ENCODE assay signal across 1 cellular context in genomic region chr10:100878291-100878910, GRCh38.
TF ChIP-seq lines count a peak whose summit lies in the region.

No MANE protein-coding gene starts in this region.

TF ChIP-seq in HepG2, 621 proteins besides CTCF, POLR2A, EP300 and RAD21 (continued from another document and continues in another):
- TF ChIP-seq, protein P1, sequence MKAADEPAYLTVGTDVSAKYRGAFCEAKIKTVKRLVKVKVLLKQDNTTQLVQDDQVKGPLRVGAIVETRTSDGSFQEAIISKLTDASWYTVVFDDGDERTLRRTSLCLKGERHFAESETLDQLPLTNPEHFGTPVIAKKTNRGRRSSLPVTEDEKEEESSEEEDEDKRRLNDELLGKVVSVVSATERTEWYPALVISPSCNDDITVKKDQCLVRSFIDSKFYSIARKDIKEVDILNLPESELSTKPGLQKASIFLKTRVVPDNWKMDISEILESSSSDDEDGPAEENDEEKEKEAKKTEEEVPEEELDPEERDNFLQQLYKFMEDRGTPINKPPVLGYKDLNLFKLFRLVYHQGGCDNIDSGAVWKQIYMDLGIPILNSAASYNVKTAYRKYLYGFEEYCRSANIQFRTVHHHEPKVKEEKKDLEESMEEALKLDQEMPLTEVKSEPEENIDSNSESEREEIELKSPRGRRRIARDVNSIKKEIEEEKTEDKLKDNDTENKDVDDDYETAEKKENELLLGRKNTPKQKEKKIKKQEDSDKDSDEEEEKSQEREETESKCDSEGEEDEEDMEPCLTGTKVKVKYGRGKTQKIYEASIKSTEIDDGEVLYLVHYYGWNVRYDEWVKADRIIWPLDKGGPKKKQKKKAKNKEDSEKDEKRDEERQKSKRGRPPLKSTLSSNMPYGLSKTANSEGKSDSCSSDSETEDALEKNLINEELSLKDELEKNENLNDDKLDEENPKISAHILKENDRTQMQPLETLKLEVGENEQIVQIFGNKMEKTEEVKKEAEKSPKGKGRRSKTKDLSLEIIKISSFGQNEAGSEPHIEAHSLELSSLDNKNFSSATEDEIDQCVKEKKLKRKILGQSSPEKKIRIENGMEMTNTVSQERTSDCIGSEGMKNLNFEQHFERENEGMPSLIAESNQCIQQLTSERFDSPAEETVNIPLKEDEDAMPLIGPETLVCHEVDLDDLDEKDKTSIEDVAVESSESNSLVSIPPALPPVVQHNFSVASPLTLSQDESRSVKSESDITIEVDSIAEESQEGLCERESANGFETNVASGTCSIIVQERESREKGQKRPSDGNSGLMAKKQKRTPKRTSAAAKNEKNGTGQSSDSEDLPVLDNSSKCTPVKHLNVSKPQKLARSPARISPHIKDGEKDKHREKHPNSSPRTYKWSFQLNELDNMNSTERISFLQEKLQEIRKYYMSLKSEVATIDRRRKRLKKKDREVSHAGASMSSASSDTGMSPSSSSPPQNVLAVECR (CRISPR knock-in tag; IDR thresholded peaks at IDR 0.05; ENCODE audit: borderline replicate concordance): no peak
- no peak for TF ChIP-seq KAT2B (IDR thresholded peaks at IDR 0.05; ENCODE audit: borderline replicate concordance, low read depth, low read length)
- TF ChIP-seq AGO2 (optimal IDR thresholded peaks at IDR 0.05; ENCODE audit: low read depth, low read length): no peak
- TF ChIP-seq, protein P2, sequence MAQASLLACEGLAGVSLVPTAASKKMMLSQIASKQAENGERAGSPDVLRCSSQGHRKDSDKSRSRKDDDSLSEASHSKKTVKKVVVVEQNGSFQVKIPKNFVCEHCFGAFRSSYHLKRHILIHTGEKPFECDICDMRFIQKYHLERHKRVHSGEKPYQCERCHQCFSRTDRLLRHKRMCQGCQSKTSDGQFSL (CRISPR knock-in tag; IDR thresholded peaks at IDR 0.05): no peak
- no peak for TF ChIP-seq ZNF337 (CRISPR knock-in tag; IDR thresholded peaks at IDR 0.05; ENCODE audit: borderline replicate concordance, low read depth)
- no peak for TF ChIP-seq DMTF1 (CRISPR knock-in tag; IDR thresholded peaks at IDR 0.05)
- TF ChIP-seq NR2F2 (IDR thresholded peaks at IDR 0.05; ENCODE audit: borderline replicate concordance, low read depth): peak; percentile 21; the same call in 1 of the 2 replicates
- TF ChIP-seq NONO (IDR thresholded peaks at IDR 0.05): no peak
- TF ChIP-seq NONO (CRISPR knock-in tag; conservative IDR thresholded peaks at IDR 0.05): no peak
- no peak for TF ChIP-seq MED8 (CRISPR knock-in tag; IDR thresholded peaks at IDR 0.05; ENCODE audit: insufficient replicate concordance)
- 0 out of 2 replicates have a peak, but pooled peaks have one; percentile 19 for TF ChIP-seq ZNF777 (CRISPR knock-in tag; IDR thresholded peaks at IDR 0.05)
- TF ChIP-seq ZNF101 (CRISPR knock-in tag; IDR thresholded peaks at IDR 0.05; ENCODE audit: borderline replicate concordance, low read depth): no peak
- no peak for TF ChIP-seq HNF4G (IDR thresholded peaks at IDR 0.05; ENCODE audit: borderline replicate concordance, low read depth, low read length)
- TF ChIP-seq HNF4G (CRISPR knock-in tag; IDR thresholded peaks at IDR 0.05; ENCODE audit: borderline replicate concordance, low read depth): no peak
- TF ChIP-seq ZNF274 (CRISPR knock-in tag; IDR thresholded peaks at IDR 0.05): no peak
- TF ChIP-seq ZBTB34 (CRISPR knock-in tag; IDR thresholded peaks at IDR 0.05): no peak
- no peak for TF ChIP-seq GABPB1 (CRISPR knock-in tag; IDR thresholded peaks at IDR 0.05)
- TF ChIP-seq ZNF878 (CRISPR knock-in tag; IDR thresholded peaks at IDR 0.05): no peak
- TF ChIP-seq CCAR2 (optimal IDR thresholded peaks at IDR 0.05; ENCODE audit: low read depth, low read length): no peak
- no peak for TF ChIP-seq IKZF1 (IDR thresholded peaks at IDR 0.05)
- TF ChIP-seq ZNF577 (CRISPR knock-in tag; IDR thresholded peaks at IDR 0.05; ENCODE audit: borderline replicate concordance, low read depth): no peak
- no peak for TF ChIP-seq MEF2D (CRISPR knock-in tag; IDR thresholded peaks at IDR 0.05)
- 0 out of 2 replicates have a peak, but pooled peaks have one; percentile 29 for TF ChIP-seq ZNF670 (CRISPR knock-in tag; IDR thresholded peaks at IDR 0.05; ENCODE audit: borderline replicate concordance)
- TF ChIP-seq NRL (CRISPR knock-in tag; IDR thresholded peaks at IDR 0.05; ENCODE audit: borderline replicate concordance): no peak
- no peak for TF ChIP-seq ZNF850 (CRISPR knock-in tag; conservative IDR thresholded peaks at IDR 0.05)
- no peak for TF ChIP-seq ZSCAN20 (CRISPR knock-in tag; IDR thresholded peaks at IDR 0.05; ENCODE audit: borderline replicate concordance)
- TF ChIP-seq MAFK (conservative IDR thresholded peaks at IDR 0.05 in 1 of 2, IDR thresholded peaks at IDR 0.05 in 1 of 2; ENCODE audit: low read length in 2 of 2): no peak
- no peak for TF ChIP-seq TOPORS (CRISPR knock-in tag; IDR thresholded peaks at IDR 0.05)
- TF ChIP-seq SNAI1 (CRISPR knock-in tag; IDR thresholded peaks at IDR 0.05; ENCODE audit: borderline replicate concordance): no peak
- TF ChIP-seq ZFY (CRISPR knock-in tag; IDR thresholded peaks at IDR 0.05): no peak; the same call in 1 of the 2 replicates
- no peak for TF ChIP-seq ZNF816 (CRISPR knock-in tag; IDR thresholded peaks at IDR 0.05; ENCODE audit: borderline replicate concordance)
- TF ChIP-seq HNF4A (CRISPR knock-in tag; IDR thresholded peaks at IDR 0.05): no peak
- TF ChIP-seq, protein P3, sequence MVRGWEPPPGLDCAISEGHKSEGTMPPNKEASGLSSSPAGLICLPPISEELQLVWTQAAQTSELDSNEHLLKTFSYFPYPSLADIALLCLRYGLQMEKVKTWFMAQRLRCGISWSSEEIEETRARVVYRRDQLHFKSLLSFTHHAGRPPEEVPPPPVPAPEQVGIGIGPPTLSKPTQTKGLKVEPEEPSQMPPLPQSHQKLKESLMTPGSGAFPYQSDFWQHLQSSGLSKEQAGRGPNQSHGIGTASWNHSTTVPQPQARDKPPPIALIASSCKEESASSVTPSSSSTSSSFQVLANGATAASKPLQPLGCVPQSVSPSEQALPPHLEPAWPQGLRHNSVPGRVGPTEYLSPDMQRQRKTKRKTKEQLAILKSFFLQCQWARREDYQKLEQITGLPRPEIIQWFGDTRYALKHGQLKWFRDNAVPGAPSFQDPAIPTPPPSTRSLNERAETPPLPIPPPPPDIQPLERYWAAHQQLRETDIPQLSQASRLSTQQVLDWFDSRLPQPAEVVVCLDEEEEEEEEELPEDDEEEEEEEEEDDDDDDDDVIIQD (CRISPR knock-in tag; IDR thresholded peaks at IDR 0.05; ENCODE audit: low read depth): no peak
- TF ChIP-seq SSRP1 (CRISPR knock-in tag; IDR thresholded peaks at IDR 0.05): no peak
- peak; percentile 33; the same call in 1 of the 2 replicates for TF ChIP-seq ZNF232 (CRISPR knock-in tag; IDR thresholded peaks at IDR 0.05; ENCODE audit: borderline replicate concordance)
- TF ChIP-seq JUNB (CRISPR knock-in tag; IDR thresholded peaks at IDR 0.05; ENCODE audit: borderline replicate concordance): no peak
- no peak for TF ChIP-seq ZNF562 (CRISPR knock-in tag; IDR thresholded peaks at IDR 0.05; ENCODE audit: borderline replicate concordance)
- no peak for TF ChIP-seq HNRNPL (IDR thresholded peaks at IDR 0.05; ENCODE audit: low read depth, low read length)
- TF ChIP-seq TCF12 (IDR thresholded peaks at IDR 0.05): no peak
- no peak for TF ChIP-seq TCF12 (CRISPR knock-in tag; IDR thresholded peaks at IDR 0.05)
- TF ChIP-seq PTBP1 (IDR thresholded peaks at IDR 0.05; ENCODE audit: low read depth, low read length, poor library complexity, severe bottlenecking): no peak
- TF ChIP-seq ZNF546 (CRISPR knock-in tag; conservative IDR thresholded peaks at IDR 0.05): no peak
- TF ChIP-seq, protein P4, sequence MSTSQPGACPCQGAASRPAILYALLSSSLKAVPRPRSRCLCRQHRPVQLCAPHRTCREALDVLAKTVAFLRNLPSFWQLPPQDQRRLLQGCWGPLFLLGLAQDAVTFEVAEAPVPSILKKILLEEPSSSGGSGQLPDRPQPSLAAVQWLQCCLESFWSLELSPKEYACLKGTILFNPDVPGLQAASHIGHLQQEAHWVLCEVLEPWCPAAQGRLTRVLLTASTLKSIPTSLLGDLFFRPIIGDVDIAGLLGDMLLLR (CRISPR knock-in tag; IDR thresholded peaks at IDR 0.05): no peak
- peak; percentile 39; the same call in 1 of the 2 replicates for TF ChIP-seq ZNF280D (CRISPR knock-in tag; IDR thresholded peaks at IDR 0.05)
- TF ChIP-seq ZNF451 (CRISPR knock-in tag; IDR thresholded peaks at IDR 0.05): no peak
- TF ChIP-seq ZFP37 (CRISPR knock-in tag; IDR thresholded peaks at IDR 0.05; ENCODE audit: borderline replicate concordance): no peak
- no peak for TF ChIP-seq ZNF30 (CRISPR knock-in tag; IDR thresholded peaks at IDR 0.05)
- no peak for TF ChIP-seq ZNF12 (CRISPR knock-in tag; IDR thresholded peaks at IDR 0.05)
- no peak for TF ChIP-seq MAFF (IDR thresholded peaks at IDR 0.05; ENCODE audit: low read depth, low read length)
- no peak for TF ChIP-seq ZNF615 (CRISPR knock-in tag; IDR thresholded peaks at IDR 0.05; ENCODE audit: borderline replicate concordance)
- TF ChIP-seq, protein P5, sequence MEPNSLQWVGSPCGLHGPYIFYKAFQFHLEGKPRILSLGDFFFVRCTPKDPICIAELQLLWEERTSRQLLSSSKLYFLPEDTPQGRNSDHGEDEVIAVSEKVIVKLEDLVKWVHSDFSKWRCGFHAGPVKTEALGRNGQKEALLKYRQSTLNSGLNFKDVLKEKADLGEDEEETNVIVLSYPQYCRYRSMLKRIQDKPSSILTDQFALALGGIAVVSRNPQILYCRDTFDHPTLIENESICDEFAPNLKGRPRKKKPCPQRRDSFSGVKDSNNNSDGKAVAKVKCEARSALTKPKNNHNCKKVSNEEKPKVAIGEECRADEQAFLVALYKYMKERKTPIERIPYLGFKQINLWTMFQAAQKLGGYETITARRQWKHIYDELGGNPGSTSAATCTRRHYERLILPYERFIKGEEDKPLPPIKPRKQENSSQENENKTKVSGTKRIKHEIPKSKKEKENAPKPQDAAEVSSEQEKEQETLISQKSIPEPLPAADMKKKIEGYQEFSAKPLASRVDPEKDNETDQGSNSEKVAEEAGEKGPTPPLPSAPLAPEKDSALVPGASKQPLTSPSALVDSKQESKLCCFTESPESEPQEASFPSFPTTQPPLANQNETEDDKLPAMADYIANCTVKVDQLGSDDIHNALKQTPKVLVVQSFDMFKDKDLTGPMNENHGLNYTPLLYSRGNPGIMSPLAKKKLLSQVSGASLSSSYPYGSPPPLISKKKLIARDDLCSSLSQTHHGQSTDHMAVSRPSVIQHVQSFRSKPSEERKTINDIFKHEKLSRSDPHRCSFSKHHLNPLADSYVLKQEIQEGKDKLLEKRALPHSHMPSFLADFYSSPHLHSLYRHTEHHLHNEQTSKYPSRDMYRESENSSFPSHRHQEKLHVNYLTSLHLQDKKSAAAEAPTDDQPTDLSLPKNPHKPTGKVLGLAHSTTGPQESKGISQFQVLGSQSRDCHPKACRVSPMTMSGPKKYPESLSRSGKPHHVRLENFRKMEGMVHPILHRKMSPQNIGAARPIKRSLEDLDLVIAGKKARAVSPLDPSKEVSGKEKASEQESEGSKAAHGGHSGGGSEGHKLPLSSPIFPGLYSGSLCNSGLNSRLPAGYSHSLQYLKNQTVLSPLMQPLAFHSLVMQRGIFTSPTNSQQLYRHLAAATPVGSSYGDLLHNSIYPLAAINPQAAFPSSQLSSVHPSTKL (CRISPR knock-in tag; IDR thresholded peaks at IDR 0.05): 0 out of 2 replicates have a peak, but pooled peaks have one; percentile 38
- TF ChIP-seq ZNF263 (CRISPR knock-in tag; IDR thresholded peaks at IDR 0.05): peak; percentile 64
